Comparison of ENCODE assay signal across 23 cellular contexts in the genomic region with DNA sequence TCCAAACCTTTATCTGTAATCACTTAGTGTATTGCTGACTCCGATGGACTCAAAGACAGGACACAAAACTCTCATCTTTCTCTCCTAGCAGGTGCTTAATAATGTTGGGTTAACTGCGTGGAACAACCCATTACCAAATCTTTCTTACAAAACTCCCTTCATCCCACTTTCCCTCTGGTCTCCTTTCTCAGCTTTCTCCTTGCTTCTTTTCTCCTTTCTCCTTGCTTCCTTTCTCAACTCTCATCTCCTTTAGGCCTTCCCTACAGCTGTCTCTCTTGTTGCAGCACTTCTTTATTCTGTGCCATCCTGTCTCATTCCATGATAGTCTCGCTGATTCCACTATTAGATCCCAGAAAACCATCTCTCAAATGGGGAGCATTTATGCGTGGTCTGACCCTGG.
A peak's percentile ranks its signal among the peaks of the same experiment; 100 is the strongest.
DNase-seq lines count a peak whose midpoint lies in the region; ATAC-seq and TF ChIP-seq lines count a peak whose summit lies in the region.
"Had no signal": no experiment of that assay in that cellular context is flagged by ENCODE, and none has a peak within 500 bp of the region (broad histone marks: within the 10 kb centered on the region; RNA-seq: fewer than 3 reads in every experiment).

No MANE protein-coding gene starts in this region.

- TF ChIP-seq CTCF in heart left ventricle (IDR thresholded peaks at IDR 0.05) (no peak), parathyroid adenoma (IDR thresholded peaks at IDR 0.05) (no peak), tibial artery (IDR thresholded peaks at IDR 0.05) (no peak), mammary epithelial cell (conservative IDR thresholded peaks at IDR 0.05 in 1 of 2, IDR thresholded peaks at IDR 0.05 in 1 of 2; ENCODE audit: extremely low read depth in 1 of 2, insufficient read depth in 1 of 2, low read depth in 1 of 2, low read length in 2 of 2) (no peak)

- intact Hi-C loops in heart left ventricle (cut with DNase I) (no loop called here), Right ventricle myocardium inferior (cut with DNase I) (no loop called here), tibial artery (cut with DNase I; ENCODE audit: low total_unique reads) (no loop called here), mammary epithelial cell (cut with micrococcal nuclease) (no loop called here)

- H3K4me3 ChIP-seq in heart left ventricle (no peak overlapping the region), parathyroid adenoma (ENCODE audit: low read depth, low read length) (no peak overlapping the region), tibial artery (no peak overlapping the region), mammary epithelial cell (replicated peaks in 1 of 3; ENCODE audit: insufficient read depth in 1 of 3, low read depth in 2 of 3, low read length in 3 of 3) (no peak overlapping the region)
- H3K4me3 ChIP-seq: ovary, skin epidermis, thyroid gland had no signal

- no TSS peak for BruUV-seq in mammary epithelial cell (replicated peaks; lab: Mats Ljungman, UMichigan)

- H3K27me3 ChIP-seq in heart left ventricle (no peaks in the 10 kb centered on the region), parathyroid adenoma (ENCODE audit: control insufficient read depth, insufficient read depth, low read length) (no peaks in the 10 kb centered on the region), tibial artery (no peaks in the 10 kb centered on the region), mammary epithelial cell (ENCODE audit: insufficient read depth, low read length) (no peaks in the 10 kb centered on the region)
- H3K27me3 ChIP-seq: foreskin keratinocyte, ovary, thyroid gland had no signal

- H3K4me1 ChIP-seq in heart left ventricle (peaks cover 0 to 36% (median 18%) of the 10 kb centered on the region in 12 donors), parathyroid adenoma (peaks cover 11% of the 10 kb centered on the region), tibial artery (peaks cover 0 to 68% (median 37%) of the 10 kb centered on the region in 4 donors), mammary epithelial cell (ENCODE audit: insufficient read depth, low read length) (peaks cover 6% of the 10 kb centered on the region)

- H3K4me2 ChIP-seq in parathyroid adenoma (ENCODE audit: low read length): peak overlapping the region; percentile 25
- H3K4me2 ChIP-seq in mammary epithelial cell (ENCODE audit: insufficient read depth, low read depth, low read length): no peak overlapping the region

- 92 to 94% (median 93%) methylated on average over 4 of the region's 4 CpGs for WGBS in heart left ventricle, 4 donors
- WGBS in mammary epithelial cell (ENCODE audit: low coverage, missing lambda C conversion rate): 99% methylated on average over 4 of the region's 4 CpGs

- TF ChIP-seq POLR2A in heart left ventricle (IDR thresholded peaks at IDR 0.05): no peak

- H2AFZ ChIP-seq in parathyroid adenoma (peak overlapping the region; percentile 59), mammary epithelial cell (ENCODE audit: low read depth, low read length) (no peak overlapping the region)

- H3K79me2 ChIP-seq in parathyroid adenoma (peaks cover 13% of the 10 kb centered on the region), mammary epithelial cell (ENCODE audit: insufficient read depth, low read length) (peaks cover 17% of the 10 kb centered on the region)

- in situ Hi-C loops in mammary epithelial cell (cut with MboI; ENCODE audit: low sequenced_read_pairs in 2 of 2): no loop called here

- CTCF ChIA-PET in mammary epithelial cell (lab: Charles Lee; ENCODE audit: low non-redundant PET): no interaction called here

- no peaks in the 10 kb centered on the region for H4K20me1 ChIP-seq in mammary epithelial cell (ENCODE audit: insufficient read depth, low read length)

- H3K9ac ChIP-seq in parathyroid adenoma: no peak overlapping the region
- no peak overlapping the region for H3K9ac ChIP-seq in mammary epithelial cell (ENCODE audit: insufficient read depth, low read length)

- H3K36me3 ChIP-seq in heart left ventricle (peaks cover 0 to 9% (median 0%) of the 10 kb centered on the region in 9 donors), parathyroid adenoma (ENCODE audit: control insufficient read depth, insufficient read depth, low read length) (no peaks in the 10 kb centered on the region), tibial artery (no peaks in the 10 kb centered on the region), mammary epithelial cell (ENCODE audit: insufficient read depth, low read length) (no peaks in the 10 kb centered on the region)
- H3K36me3 ChIP-seq: ovary, thyroid gland had no signal

- no peaks in the 10 kb centered on the region for H3K9me3 ChIP-seq in heart left ventricle
- H3K9me3 ChIP-seq in parathyroid adenoma (ENCODE audit: control insufficient read depth, low read length): no peaks in the 10 kb centered on the region
- H3K9me3 ChIP-seq in tibial artery: no peaks in the 10 kb centered on the region
- H3K9me3 ChIP-seq in mammary epithelial cell (replicated peaks; ENCODE audit: insufficient read depth, low read length): no peaks in the 10 kb centered on the region
- H3K9me3 ChIP-seq: ovary, thyroid gland had no signal

- DNase-seq in heart left ventricle: no peak
- no peak for DNase-seq in Right ventricle myocardium inferior (ENCODE audit: missing footprints)
- no peak for DNase-seq in caudate nucleus (lab: John Stamatoyannopoulos, UW)
- DNase-seq in tibial artery: no peak
- no peak for DNase-seq in AG08396 (ENCODE audit: low spot score)
- no peak for DNase-seq in mammary epithelial cell
- DNase-seq in NCI-H1092 (lab: John Stamatoyannopoulos, UW): no peak
- DNase-seq: 8988T; activated CD4-positive, alpha-beta T cell treated with anti-CD3 and anti-CD28 coated beads for 48 hours; activated naive CD4-positive, alpha-beta T cell treated with anti-CD3 and anti-CD28 coated beads for 36 hours; activated T-cell treated with anti-CD3 and anti-CD28 coated beads, Interleukin-2, amount 50 U/mL, for 48 hours; foreskin keratinocyte; natural killer cell; NCI-H1105; NCI-H2029 treated with DMSO at 0.1 percent for 48 hours; NCI-H345; SIG-M5; stimulated activated CD4-positive, alpha-beta T cell treated with anti-CD3 and anti-CD28 coated beads, Interleukin-2, amount 100 ng/mL, for 48 hours; stimulated activated naive B cell treated with anti-CD40 and anti-IgM and Interleukin-4, amounts not matched to agents 10 μg/mL and 1 μg/mL and 100 μg/mL, for 72 hours; thyroid gland had no signal

- no peak for ATAC-seq in heart left ventricle
- ATAC-seq in Right ventricle myocardium inferior: no peak
- ATAC-seq: natural killer cell; stimulated activated naive B cell treated with anti-CD40 and anti-IgM and Interleukin-4, amounts not matched to agents 10 μg/mL and 1 μg/mL and 100 μg/mL, for 72 hours had no signal

- dilution Hi-C loops in mammary epithelial cell (cut with HindIII; ENCODE audit: low sequenced_read_pairs): no loop called here

- H3K27ac ChIP-seq in heart left ventricle (peak overlapping the region in 7 of 12 donors; percentile 23 to 66 (median 57)), caudate nucleus (ENCODE audit: low read depth, low read length) (peak overlapping the region; percentile 1), parathyroid adenoma (no peak overlapping the region), tibial artery (peak overlapping the region; percentile 38 to 51), mammary epithelial cell (ENCODE audit: insufficient read depth, low read depth, low read length) (no peak overlapping the region)
- H3K27ac ChIP-seq: foreskin keratinocyte, thyroid gland had no signal

Comparison
In these comparisons a context has a peak if more than half of its experiments do, and no peak if none do; other contexts are left out.
1. H3K27ac ChIP-seq: peak in heart left ventricle (7 of 12), caudate nucleus (single experiment) and tibial artery (2 of 2); none in parathyroid adenoma (single experiment) and mammary epithelial cell (single experiment).